Comparison of ENCODE assay signal across 9 cellular contexts in the genomic region with DNA sequence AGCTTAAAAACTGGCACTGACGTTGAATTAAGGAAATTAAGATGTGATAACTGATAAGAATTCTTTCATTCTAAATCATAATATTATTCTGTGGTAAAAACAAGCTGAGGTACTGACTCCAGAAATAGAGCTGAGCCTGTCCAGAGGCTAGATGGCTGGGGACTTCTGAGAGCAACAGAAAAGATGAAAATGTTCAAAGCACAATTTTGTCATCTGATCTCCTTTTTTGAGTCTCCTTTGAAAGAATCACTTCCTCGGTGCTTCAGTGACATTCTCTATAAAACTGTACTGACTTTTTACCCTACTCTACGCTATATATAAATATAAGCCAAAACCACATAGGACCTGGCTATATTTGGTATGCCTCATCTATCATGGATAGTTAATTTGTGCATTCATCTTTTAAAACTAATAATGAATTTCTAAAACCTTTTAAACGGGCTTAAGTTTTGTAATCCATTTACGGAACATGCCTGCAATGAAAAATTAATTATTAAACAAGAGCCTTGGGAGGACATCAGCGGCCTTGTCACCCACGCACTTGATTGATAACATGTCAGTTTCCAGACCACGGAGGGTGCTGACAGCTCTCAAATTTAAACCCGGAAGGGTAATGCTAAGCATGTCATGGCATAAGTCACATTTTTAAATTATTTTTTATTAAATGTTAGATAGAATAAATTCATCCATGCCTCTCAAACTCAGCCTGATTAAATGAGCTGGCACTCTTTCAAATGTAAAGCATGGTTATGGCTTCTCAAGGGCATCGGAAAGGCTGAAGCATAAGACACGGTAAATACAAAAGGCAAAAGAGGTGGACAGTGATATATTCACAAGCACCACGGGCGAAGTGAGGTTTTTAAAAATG.
DNase-seq lines count a peak whose midpoint lies in the region; ATAC-seq and TF ChIP-seq lines count a peak whose summit lies in the region.
"Had no signal": no experiment of that assay in that cellular context is flagged by ENCODE, and none has a peak within 500 bp of the region (broad histone marks: within the 10 kb centered on the region; RNA-seq: fewer than 3 reads in every experiment).

No MANE protein-coding gene starts in this region.

- H3K4me1 ChIP-seq in MM.1S (ENCODE audit: low read length) (peaks cover 15% of the 10 kb centered on the region), HAP-1 (peaks cover 16% of the 10 kb centered on the region)

- H3K27ac ChIP-seq in C4-2B = no peak overlapping the region
- H3K27ac ChIP-seq in MM.1S (ENCODE audit: low read length) = peak overlapping the region; percentile 89
- peak overlapping the region; percentile 55 for H3K27ac ChIP-seq in layer of hippocampus (ENCODE audit: low read depth, low read length)

- H3K9me2 ChIP-seq in MM.1S (replicated peaks; ENCODE audit: insufficient read depth, low read length) = no peaks in the 10 kb centered on the region

- no peaks in the 10 kb centered on the region for H3K79me2 ChIP-seq in MM.1S (ENCODE audit: low read length)

- peak; percentile 31 for DNase-seq in MM.1S
- DNase-seq in naive thymus-derived CD8-positive, alpha-beta T cell = no peak
- DNase-seq in HAP-1 (ENCODE audit: low spot score in 2 of 2) = no peak
- no peak for DNase-seq in COLO829 (ENCODE audit: low spot score)
- no peak for DNase-seq in T-helper 2 cell

- H3K4me3 ChIP-seq in MM.1S (ENCODE audit: low read length) (peak overlapping the region; percentile 33; the same call in 1 of the 2 replicates), HAP-1 (no peak overlapping the region)
- H3K4me3 ChIP-seq: lung had no signal

- peak overlapping the region; percentile 48 for H2AFZ ChIP-seq in MM.1S (ENCODE audit: low read length)

- peaks cover 0 to 3% (median 0%) of the 10 kb centered on the region in 5 donors for H3K27me3 Mint-ChIP-seq in naive thymus-derived CD8-positive, alpha-beta T cell

- in situ Hi-C loops in HAP-1 (cut with MboI; ENCODE audit: low sequenced_read_pairs) = no loop called here

- peak overlapping the region; percentile 41 for H3K9ac ChIP-seq in MM.1S (ENCODE audit: low read length)

- TF ChIP-seq CTCF in C4-2B (conservative IDR thresholded peaks at IDR 0.05) (peak; percentile 38), MM.1S (IDR thresholded peaks at IDR 0.05; ENCODE audit: low read length) (no peak)

- H3K27ac Mint-ChIP-seq in naive thymus-derived CD8-positive, alpha-beta T cell = peak overlapping the region in 2 of 10 donors; percentile 40 to 76

- peak overlapping the region; percentile 55 for H3K4me2 ChIP-seq in MM.1S (ENCODE audit: low read depth, low read length)

- POLR2A ChIA-PET in naive thymus-derived CD8-positive, alpha-beta T cell (lab: Charles Lee) = no interaction called here

- peaks cover 0 to 9% (median 0%) of the 10 kb centered on the region in 9 donors for H3K9me3 Mint-ChIP-seq in naive thymus-derived CD8-positive, alpha-beta T cell

- H3K4me1 Mint-ChIP-seq in naive thymus-derived CD8-positive, alpha-beta T cell = peaks cover 0 to 35% (median 3%) of the 10 kb centered on the region in 4 donors

- ATAC-seq in GM21723 (IDR thresholded peaks at IDR 0.05; ENCODE audit: unreplicated experiment) = peak; percentile 40
- no peak for ATAC-seq in naive thymus-derived CD8-positive, alpha-beta T cell

- H3K27me3 ChIP-seq in MM.1S (replicated peaks; ENCODE audit: insufficient read depth, low read length) (no peaks in the 10 kb centered on the region), layer of hippocampus (ENCODE audit: control insufficient read depth, insufficient read depth, low read length) (no peaks in the 10 kb centered on the region), HAP-1 (ENCODE audit: low read depth) (no peaks in the 10 kb centered on the region)

- H3K36me3 Mint-ChIP-seq in naive thymus-derived CD8-positive, alpha-beta T cell = no peaks in the 10 kb centered on the region

- no peaks in the 10 kb centered on the region for H4K20me1 ChIP-seq in MM.1S (ENCODE audit: insufficient read depth, low read length)

- H3K4me3 Mint-ChIP-seq in naive thymus-derived CD8-positive, alpha-beta T cell = peak overlapping the region in 3 of 10 donors; percentile 8 to 24 (median 18)

- H3K36me3 ChIP-seq in MM.1S (replicated peaks; ENCODE audit: insufficient read depth, low read length) (no peaks in the 10 kb centered on the region), HAP-1 (replicated peaks) (no peaks in the 10 kb centered on the region)

- H3K9me3 ChIP-seq in MM.1S (replicated peaks; ENCODE audit: insufficient read depth, low read length) (no peaks in the 10 kb centered on the region), HAP-1 (no peaks in the 10 kb centered on the region)

- peaks cover 30% of the 10 kb centered on the region for H3F3A ChIP-seq in MM.1S (ENCODE audit: insufficient read depth, low read length)
